Comparison of ENCODE assay signal across 8 cellular contexts in genomic region chr11:67354314-67355022, GRCh38. TPM values are rescaled to one million over a fixed set of nuclear protein-coding genes. Genes with fewer than 3 reads are reported as not detected.
DNase-seq lines count a peak whose midpoint lies in the region; ATAC-seq and TF ChIP-seq lines count a peak whose summit lies in the region.

No MANE protein-coding gene starts in this region.

- H3K27me3 ChIP-seq in cardiac muscle cell: no peaks in the 10 kb centered on the region
- H3K27me3 ChIP-seq in rectal smooth muscle tissue (ENCODE audit: control insufficient read depth, insufficient read depth, low read length): no peaks in the 10 kb centered on the region

- DNase-seq in DMS53 treated with DMSO at 0.1 percent for 48 hours (lab: John Stamatoyannopoulos, UW; ENCODE audit: unreplicated experiment) (peak; percentile 84), HuH-7 (ENCODE audit: low spot score) (peak; percentile 100), cardiac muscle cell (ENCODE audit: low read depth in 1 of 2, low spot score in 1 of 2) (peak in 1 of 2 donors; percentile 93), NCI-H510A treated with DMSO at 0.1 percent for 48 hours (lab: John Stamatoyannopoulos, UW) (no peak)
- no peak for DNase-seq in activated naive CD4-positive, alpha-beta T cell treated with anti-CD3 and anti-CD28 coated beads, Interleukin-2, amount 50 U/mL, for 72 hours (ENCODE audit: low spot score in 2 of 2)

- H3K9me3 Mint-ChIP-seq in activated naive CD4-positive, alpha-beta T cell treated with anti-CD3 and anti-CD28 coated beads, Interleukin-2, amount 50 U/mL, for 72 hours: no peaks in the 10 kb centered on the region

- H3K27ac Mint-ChIP-seq in activated naive CD4-positive, alpha-beta T cell treated with anti-CD3 and anti-CD28 coated beads, Interleukin-2, amount 50 U/mL, for 72 hours: peak overlapping the region; percentile 90 to 91

- peak overlapping the region; percentile 67 for H3K4me3 ChIP-seq in cardiac muscle cell
- peak overlapping the region; percentile 59 for H3K4me3 ChIP-seq in rectal smooth muscle tissue (ENCODE audit: low read length)

- peak; percentile 4 for TF ChIP-seq CTCF in cardiac muscle cell (IDR thresholded peaks at IDR 0.05; ENCODE audit: low read depth, low read length)

- H3K36me3 Mint-ChIP-seq in activated naive CD4-positive, alpha-beta T cell treated with anti-CD3 and anti-CD28 coated beads, Interleukin-2, amount 50 U/mL, for 72 hours: no peaks in the 10 kb centered on the region

- no peaks in the 10 kb centered on the region for H3K9me3 ChIP-seq in cardiac muscle cell (ENCODE audit: low read depth)

- H3K27ac ChIP-seq in cardiac muscle cell (peak overlapping the region; percentile 91), rectal smooth muscle tissue (ENCODE audit: low read depth, low read length) (peak overlapping the region; percentile 98)

- peak overlapping the region; percentile 32 for H3K9ac ChIP-seq in rectal smooth muscle tissue (ENCODE audit: low read length)

- H3K4me1 ChIP-seq in cardiac muscle cell (ENCODE audit: low read depth) (peaks cover 10% of the 10 kb centered on the region), rectal smooth muscle tissue (ENCODE audit: control insufficient read depth, insufficient read depth, low read length) (peaks cover 37% of the 10 kb centered on the region)

- peak in 1 of 2 donors; percentile 31 for ATAC-seq in activated naive CD4-positive, alpha-beta T cell treated with anti-CD3 and anti-CD28 coated beads, Interleukin-2, amount 50 U/mL, for 72 hours
- ATAC-seq in GM21737 (IDR thresholded peaks at IDR 0.05; ENCODE audit: unreplicated experiment) (no peak), HG03159 (IDR thresholded peaks at IDR 0.05; ENCODE audit: unreplicated experiment) (no peak)

- H3K36me3 ChIP-seq in cardiac muscle cell (no peaks in the 10 kb centered on the region), rectal smooth muscle tissue (ENCODE audit: control insufficient read depth, insufficient read depth, low read length) (peaks cover 5% of the 10 kb centered on the region)

RNA-seq across cellular contexts. Expression of gene POLD4, which starts 1.1 kb away (rescaled TPM):
- total RNA-seq in activated naive CD4-positive, alpha-beta T cell treated with anti-CD3 and anti-CD28 coated beads, Interleukin-2, amount 50 U/mL, for 72 hours: 10 to 100 TPM; 49.9 to 57.2 TPM
- 64.4 and 74.9 TPM in 2 replicates for total RNA-seq in cardiac muscle cell
- 49.8 and 51.9 TPM in 2 replicates for polyA plus RNA-seq in cardiac muscle cell

RNA-seq across cellular contexts. Expression of gene CLCF1, which starts 18.9 kb away (rescaled TPM):
- under 1 TPM in 1 of 2 donors, not detected in 1; 0.89 TPM for total RNA-seq in activated naive CD4-positive, alpha-beta T cell treated with anti-CD3 and anti-CD28 coated beads, Interleukin-2, amount 50 U/mL, for 72 hours
- 1.1 and 2.4 TPM in 2 replicates for total RNA-seq in cardiac muscle cell
- polyA plus RNA-seq in cardiac muscle cell: 0.09 and 0.16 TPM in 2 replicates

RNA-seq across cellular contexts. Expression of gene RAD9A, which starts 37.3 kb away (rescaled TPM):
- total RNA-seq in activated naive CD4-positive, alpha-beta T cell treated with anti-CD3 and anti-CD28 coated beads, Interleukin-2, amount 50 U/mL, for 72 hours: 10 to 100 TPM; 35.6 to 53.7 TPM
- 24.4 and 27.5 TPM in 2 replicates for total RNA-seq in cardiac muscle cell
- 22.2 and 25.2 TPM in 2 replicates for polyA plus RNA-seq in cardiac muscle cell

RNA-seq across cellular contexts. Expression of gene PPP1CA, which starts 47.2 kb away (rescaled TPM):
- total RNA-seq in activated naive CD4-positive, alpha-beta T cell treated with anti-CD3 and anti-CD28 coated beads, Interleukin-2, amount 50 U/mL, for 72 hours: 100 to 1,000 TPM; 238 to 253 TPM
- total RNA-seq in cardiac muscle cell: 142 and 174 TPM in 2 replicates
- 179 and 235 TPM in 2 replicates for polyA plus RNA-seq in cardiac muscle cell

RNA-seq across cellular contexts. Expression of gene TBC1D10C, which starts 49.4 kb away (rescaled TPM):
- 100 to 1,000 TPM; 135 to 155 TPM for total RNA-seq in activated naive CD4-positive, alpha-beta T cell treated with anti-CD3 and anti-CD28 coated beads, Interleukin-2, amount 50 U/mL, for 72 hours
- total RNA-seq in cardiac muscle cell: 0.11 TPM in 1 of 2 replicates, not detected in the other
- polyA plus RNA-seq in cardiac muscle cell: 0.23 and 1.2 TPM in 2 replicates

Comparison
In these comparisons a context has a peak if more than half of its experiments do, and no peak if none do; other contexts are left out.
1. DNase-seq: peak in DMS53 treated with DMSO at 0.1 percent for 48 hours (single experiment) and HuH-7 (single experiment); none in activated naive CD4-positive, alpha-beta T cell treated with anti-CD3 and anti-CD28 coated beads, Interleukin-2, amount 50 U/mL, for 72 hours (0 of 2) and NCI-H510A treated with DMSO at 0.1 percent for 48 hours (single experiment).